Comparison of ENCODE assay signal across 1 cellular context in genomic region chr1:225476538-225476988, GRCh38.
A peak's percentile ranks its signal among the peaks of the same experiment; 100 is the strongest.
TF ChIP-seq lines count a peak whose summit lies in the region.

No MANE protein-coding gene starts in this region.

TF ChIP-seq in IMR-90, 13 proteins besides CTCF, POLR2A, EP300 and RAD21:
- 0 out of 2 replicates have a peak, but pooled peaks have one; percentile 7 for TF ChIP-seq FOS (IDR thresholded peaks at IDR 0.05; ENCODE audit: low read depth, low read length)
- TF ChIP-seq RFX5 (IDR thresholded peaks at IDR 0.05; ENCODE audit: low read depth, low read length), result no peak
